Comparison of ENCODE assay signal across 8 cellular contexts in genomic region chr3:139934557-139935070, GRCh38. TPM values are rescaled to one million over a fixed set of nuclear protein-coding genes. Genes with fewer than 3 reads are reported as not detected.
DNase-seq lines count a peak whose midpoint lies in the region; ATAC-seq and TF ChIP-seq lines count a peak whose summit lies in the region.

No MANE protein-coding gene starts in this region.

- peaks cover 0 to 3% (median 0%) of the 10 kb centered on the region in 3 donors for H3K36me3 Mint-ChIP-seq in CD8-positive, alpha-beta memory T cell

- H3K9me3 Mint-ChIP-seq in CD8-positive, alpha-beta memory T cell: peaks cover 0 to 3% (median 3%) of the 10 kb centered on the region in 5 donors

- H3K4me3 Mint-ChIP-seq in CD8-positive, alpha-beta memory T cell: peak overlapping the region in 1 of 7 donors; percentile 49

- peak; percentile 80 for ATAC-seq in SK-N-SH treated with all-trans-retinoic acid at 6 μM for 48 hours
- no peak for ATAC-seq in HG02763 (IDR thresholded peaks at IDR 0.05; ENCODE audit: unreplicated experiment)
- ATAC-seq in HG03025 (IDR thresholded peaks at IDR 0.05; ENCODE audit: low FRiP score, unreplicated experiment): no peak

- H3K4me3 ChIP-seq in left ventricle myocardium inferior: peak overlapping the region; percentile 73
- peak overlapping the region; percentile 14 for H3K4me3 ChIP-seq in parathyroid adenoma (ENCODE audit: low read depth, low read length)
- H3K4me3 ChIP-seq in CD8-positive, alpha-beta memory T cell (ENCODE audit: low read length): no peak overlapping the region

- intact Hi-C loops in left ventricle myocardium inferior (cut with micrococcal nuclease): no loop called here

- in situ Hi-C loops in G401 (cut with HindIII; ENCODE audit: low sequenced_read_pairs): no loop called here

- CTCF ChIA-PET in CD8-positive, alpha-beta memory T cell (lab: Charles Lee): no interaction called here

- no peaks in the 10 kb centered on the region for H3K36me3 ChIP-seq in left ventricle myocardium inferior
- H3K36me3 ChIP-seq in parathyroid adenoma (ENCODE audit: control insufficient read depth, insufficient read depth, low read length): no peaks in the 10 kb centered on the region
- no peaks in the 10 kb centered on the region for H3K36me3 ChIP-seq in CD8-positive, alpha-beta memory T cell (ENCODE audit: insufficient read depth, low read length)

- no peaks in the 10 kb centered on the region for H3K79me2 ChIP-seq in parathyroid adenoma

- peak overlapping the region; percentile 51 for H3K4me2 ChIP-seq in parathyroid adenoma (ENCODE audit: low read length)

- peak overlapping the region in 1 of 8 donors; percentile 32 for H3K27ac Mint-ChIP-seq in CD8-positive, alpha-beta memory T cell

- peaks cover 58% of the 10 kb centered on the region for H3K27me3 ChIP-seq in left ventricle myocardium inferior (ENCODE audit: low read depth)
- H3K27me3 ChIP-seq in parathyroid adenoma (ENCODE audit: control insufficient read depth, insufficient read depth, low read length): peaks cover 4% of the 10 kb centered on the region
- H3K27me3 ChIP-seq in CD8-positive, alpha-beta memory T cell (ENCODE audit: insufficient read depth, low read length, poor library complexity, severe bottlenecking): peaks cover 7% of the 10 kb centered on the region

- peak overlapping the region; percentile 29 for H2AFZ ChIP-seq in parathyroid adenoma

- peak; percentile 53 for TF ChIP-seq CTCF in left ventricle myocardium inferior (IDR thresholded peaks at IDR 0.05; ENCODE audit: borderline replicate concordance)
- no peak for TF ChIP-seq CTCF in parathyroid adenoma (IDR thresholded peaks at IDR 0.05)

- peaks cover 43% of the 10 kb centered on the region for H3K4me1 ChIP-seq in left ventricle myocardium inferior
- H3K4me1 ChIP-seq in parathyroid adenoma: no peaks in the 10 kb centered on the region
- H3K4me1 ChIP-seq in CD8-positive, alpha-beta memory T cell (ENCODE audit: insufficient read depth, low read length): no peaks in the 10 kb centered on the region

- H3K27ac ChIP-seq in left ventricle myocardium inferior (replicated peaks): peak overlapping the region; percentile 61
- H3K27ac ChIP-seq in parathyroid adenoma: no peak overlapping the region
- H3K27ac ChIP-seq in CD8-positive, alpha-beta memory T cell (ENCODE audit: low read depth, low read length): no peak overlapping the region

- H3K9me3 ChIP-seq in left ventricle myocardium inferior (replicated peaks) (no peaks in the 10 kb centered on the region), parathyroid adenoma (ENCODE audit: control insufficient read depth, low read length) (no peaks in the 10 kb centered on the region)
- H3K9me3 ChIP-seq in CD8-positive, alpha-beta memory T cell (ENCODE audit: low read length): no peaks in the 10 kb centered on the region

- H3K27me3 Mint-ChIP-seq in CD8-positive, alpha-beta memory T cell: peaks cover 29 to 53% of the 10 kb centered on the region in 2 donors

- peak; percentile 31 for DNase-seq in G401 (ENCODE audit: low spot score)
- DNase-seq in M059J (ENCODE audit: low read depth): peak; percentile 81
- DNase-seq in left ventricle myocardium inferior: peak; percentile 69
- no peak for DNase-seq in CD8-positive, alpha-beta memory T cell

- no peak overlapping the region for H3K9ac ChIP-seq in parathyroid adenoma

- POLR2A ChIA-PET in CD8-positive, alpha-beta memory T cell (lab: Charles Lee): no interaction called here

- H3K4me1 Mint-ChIP-seq in CD8-positive, alpha-beta memory T cell: peaks cover 0 to 9% (median 0%) of the 10 kb centered on the region in 3 donors

TF ChIP-seq in SK-N-SH treated with all-trans-retinoic acid at 6 μM for 48 hours, 23 proteins besides CTCF, POLR2A, EP300 and RAD21:
- TF ChIP-seq TOX (CRISPR knock-in tag; IDR thresholded peaks at IDR 0.05; ENCODE audit: borderline replicate concordance): no peak
- no peak for TF ChIP-seq PATZ1 (CRISPR knock-in tag; IDR thresholded peaks at IDR 0.05; ENCODE audit: borderline replicate concordance)
- no peak for TF ChIP-seq ARNTL (CRISPR knock-in tag; IDR thresholded peaks at IDR 0.05; ENCODE audit: borderline replicate concordance, low read depth)
- no peak for TF ChIP-seq ZFP30 (CRISPR knock-in tag; IDR thresholded peaks at IDR 0.05)
- TF ChIP-seq GLIS3 (CRISPR knock-in tag; IDR thresholded peaks at IDR 0.05): no peak
- no peak for TF ChIP-seq ZFP3 (CRISPR knock-in tag; IDR thresholded peaks at IDR 0.05)
- no peak for TF ChIP-seq SNAI2 (CRISPR knock-in tag; IDR thresholded peaks at IDR 0.05)
- TF ChIP-seq ZC3H10 (CRISPR knock-in tag; IDR thresholded peaks at IDR 0.05): no peak
- TF ChIP-seq TSHZ2 (CRISPR knock-in tag; IDR thresholded peaks at IDR 0.05): no peak
- no peak for TF ChIP-seq CSRNP3 (CRISPR knock-in tag; IDR thresholded peaks at IDR 0.05)
- no peak for TF ChIP-seq PPARA (CRISPR knock-in tag; IDR thresholded peaks at IDR 0.05; ENCODE audit: borderline replicate concordance)

RNA-seq across cellular contexts. Expression of gene CLSTN2, which starts 0.4 kb away (rescaled TPM):
- total RNA-seq in G401 (2014; rRNA removed; shearing (Covaris generic)): 4.9 and 5.2 TPM in 2 replicates
- 3.9 and 7.6 TPM in 2 replicates for total RNA-seq in M059J (2014; rRNA removed; shearing (Covaris generic))
- total RNA-seq in left ventricle myocardium inferior: 7.0 TPM
- total RNA-seq in CD8-positive, alpha-beta memory T cell: not detected
- not detected for polyA plus RNA-seq in CD8-positive, alpha-beta memory T cell

Comparison
In these comparisons a context has a peak if more than half of its experiments do, and no peak if none do; other contexts are left out.
1. DNase-seq: peak in G401 (single experiment), M059J (single experiment) and left ventricle myocardium inferior (single experiment); none in CD8-positive, alpha-beta memory T cell (0 of 5).